24 cellular contexts compared by ENCODE assay signal in the genomic region with DNA sequence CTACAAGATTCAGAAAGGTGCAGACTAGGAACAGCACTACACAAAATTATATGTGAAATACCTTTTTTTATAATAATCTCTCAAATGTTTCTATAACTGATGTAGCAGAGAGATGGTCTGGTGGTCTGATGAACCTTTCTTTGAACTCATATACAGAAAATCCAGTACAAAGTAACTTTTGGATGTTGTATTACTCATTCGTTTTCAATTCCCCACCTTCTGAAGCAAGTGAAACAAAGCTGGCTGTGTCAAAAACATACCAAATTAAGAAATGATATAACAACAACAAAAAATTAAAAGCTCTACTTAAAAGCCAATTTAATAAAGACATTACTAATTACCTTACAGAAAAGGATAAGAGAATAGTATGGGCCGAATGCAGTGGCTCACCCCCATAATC.
"Had no signal": no experiment of that assay in that cellular context is flagged by ENCODE, and none has a peak within 500 bp of the region (broad histone marks: within the 10 kb centered on the region; RNA-seq: fewer than 3 reads in every experiment).

No MANE protein-coding gene starts in this region.

- H3K36me3 ChIP-seq: lower lobe of right lung, ovary, sigmoid colon, thoracic aorta, tibial nerve, upper lobe of left lung had no signal

- H3K4me1 ChIP-seq: lower lobe of right lung, sigmoid colon, tibial nerve, upper lobe of left lung had no signal

- H3K4me3 Mint-ChIP-seq: immature natural killer cell; naive thymus-derived CD8-positive, alpha-beta T cell; stimulated activated memory B cell treated with anti-CD40 and anti-IgM and Interleukin-4, amounts not matched to agents 10 μg/mL and 1 μg/mL and 100 μg/mL, for 72 hours; stimulated activated naive CD8-positive, alpha-beta T cell treated with anti-CD3 and anti-CD28 coated beads, Interleukin-15, Interleukin-2, amounts not matched to agents 100 ng/mL and 50 ng/mL, for 24 hours had no signal

- H3K4me3 ChIP-seq: dorsolateral prefrontal cortex, lower lobe of right lung, ovary, psoas muscle, sigmoid colon, thoracic aorta, tibial nerve, upper lobe of left lung had no signal

- H3K36me3 Mint-ChIP-seq: immature natural killer cell had no signal

- H3K9me3 Mint-ChIP-seq: naive thymus-derived CD8-positive, alpha-beta T cell; stimulated activated memory B cell treated with anti-CD40 and anti-IgM and Interleukin-4, amounts not matched to agents 10 μg/mL and 1 μg/mL and 100 μg/mL, for 72 hours; stimulated activated naive CD8-positive, alpha-beta T cell treated with anti-CD3 and anti-CD28 coated beads, Interleukin-15, Interleukin-2, amounts not matched to agents 100 ng/mL and 50 ng/mL, for 24 hours had no signal

- ATAC-seq: left ventricle myocardium superior; lower lobe of right lung; naive thymus-derived CD8-positive, alpha-beta T cell; psoas muscle; right cardiac atrium; stimulated activated memory B cell treated with anti-CD40 and anti-IgM and Interleukin-4, amounts not matched to agents 10 μg/mL and 1 μg/mL and 100 μg/mL, for 72 hours had no signal

- H3K27ac Mint-ChIP-seq: stimulated activated naive CD8-positive, alpha-beta T cell treated with anti-CD3 and anti-CD28 coated beads, Interleukin-15, Interleukin-2, amounts not matched to agents 100 ng/mL and 50 ng/mL, for 24 hours had no signal

- H3K27ac ChIP-seq: dorsolateral prefrontal cortex, lower lobe of right lung, ovary, psoas muscle, sigmoid colon, thoracic aorta, tibial nerve, upper lobe of left lung had no signal

- H3K27me3 Mint-ChIP-seq: naive thymus-derived CD8-positive, alpha-beta T cell; stimulated activated memory B cell treated with anti-CD40 and anti-IgM and Interleukin-4, amounts not matched to agents 10 μg/mL and 1 μg/mL and 100 μg/mL, for 72 hours; stimulated activated naive CD8-positive, alpha-beta T cell treated with anti-CD3 and anti-CD28 coated beads, Interleukin-15, Interleukin-2, amounts not matched to agents 100 ng/mL and 50 ng/mL, for 24 hours had no signal

- FAIRE-seq: frontal cortex, urothelium cell line had no signal

- H3K9me3 ChIP-seq: lower lobe of right lung, ovary, psoas muscle, sigmoid colon, thoracic aorta, tibial nerve, upper lobe of left lung had no signal

- H3K27me3 ChIP-seq: dorsolateral prefrontal cortex, ovary, sigmoid colon, tibial nerve, upper lobe of left lung had no signal

- DNase-seq: cortex of kidney; dorsolateral prefrontal cortex; effector CD4-positive, alpha-beta T cell; hypothalamus; immature natural killer cell; islet precursor cell; left ventricle myocardium superior; lower lobe of right lung; naive thymus-derived CD8-positive, alpha-beta T cell; occipital lobe; ovary; posterior cingulate gyrus; psoas muscle; right cardiac atrium; sigmoid colon; stimulated activated CD4-positive, alpha-beta T cell treated with anti-CD3 and anti-CD28 coated beads, Interleukin-2, amount 100 ng/mL, for 24 hours; stimulated activated CD4-positive, alpha-beta T cell treated with anti-CD3 and anti-CD28 coated beads, Interleukin-4, amount 100 ng/mL, for 24 hours; upper lobe of left lung had no signal
